Comparison of ENCODE assay signal across 29 cellular contexts in the genomic region with DNA sequence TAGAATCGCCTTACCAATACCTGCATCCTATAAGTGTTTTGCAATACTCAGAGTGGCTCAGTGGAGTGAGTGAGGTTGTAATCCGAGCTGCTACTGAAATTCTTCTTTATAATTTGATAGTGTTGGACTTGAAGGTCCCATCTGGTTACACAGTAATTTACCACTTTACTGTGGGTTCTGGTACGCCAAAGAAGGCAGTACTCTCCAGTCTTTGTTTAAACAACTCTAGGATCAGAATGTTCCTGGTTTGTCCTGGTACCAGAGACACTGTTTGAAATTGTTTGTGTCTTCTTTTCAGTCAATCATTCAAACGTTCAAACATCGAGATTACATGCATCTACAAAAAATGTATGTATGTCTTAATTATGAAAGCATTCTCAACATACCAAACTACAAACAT.
"Had no signal": no experiment of that assay in that cellular context is flagged by ENCODE, and none has a peak within 500 bp of the region (broad histone marks: within the 10 kb centered on the region; RNA-seq: fewer than 3 reads in every experiment).

No MANE protein-coding gene starts in this region.

- DNase-seq: activated B cell treated with CpG ODN at 0.5 μM for 24 hours; activated CD4-positive, alpha-beta T cell treated with anti-CD3 and anti-CD28 coated beads for 4 hours; activated CD4-positive, CD25-positive, alpha-beta regulatory T cell treated with anti-CD3 and anti-CD28 coated beads, Interleukin-2, amount 50 U/mL, for 72 hours; activated CD8-positive, alpha-beta T cell treated with anti-CD3 and anti-CD28 coated beads for 36 hours; activated effector memory CD4-positive, alpha-beta T cell treated with anti-CD3 and anti-CD28 coated beads, Interleukin-2, amount 50 U/mL, for 16 hours; activated naive CD4-positive, alpha-beta T cell; activated naive CD4-positive, alpha-beta T cell treated with anti-CD3 and anti-CD28 coated beads, Interleukin-2, amount 50 U/mL, for 16 hours; activated naive CD8-positive, alpha-beta T cell treated with anti-CD3 and anti-CD28 coated beads for 36 hours; activated T-cell treated with anti-CD3 and anti-CD28 coated beads, Interleukin-2, amount 50 U/mL, for 1 hour; activated T-cell treated with anti-CD3 and anti-CD28 coated beads, Interleukin-2, amount 50 U/mL, for 72 hours; amygdala; NCI-H1105; NCI-H1417 treated with DMSO at 0.1 percent for 48 hours; NCI-H187 treated with DMSO at 0.1 percent for 48 hours; NCI-H2081; NCI-H2227 treated with DMSO at 0.1 percent for 48 hours; NCI-H446; NCI-H510A treated with DMSO at 0.1 percent for 48 hours; SHP77; SW 1271; T-helper 1 cell; T-helper 2 cell; T-helper 9 cell had no signal

- H3K4me3 ChIP-seq: ascending aorta, cardiac muscle cell, K562, SJSA1 had no signal

- ATAC-seq: activated CD8-positive, alpha-beta T cell treated with anti-CD3 and anti-CD28 coated beads for 36 hours; activated T-cell treated with anti-CD3 and anti-CD28 coated beads, Interleukin-2, amount 50 U/mL, for 72 hours; activated T-helper 17 cell treated with anti-CD3 and anti-CD28 coated beads, Interleukin-2, amount 50 U/mL, for 72 hours; K562; Panc1 had no signal
